Comparison of ENCODE assay signal across 12 cellular contexts in the genomic region with DNA sequence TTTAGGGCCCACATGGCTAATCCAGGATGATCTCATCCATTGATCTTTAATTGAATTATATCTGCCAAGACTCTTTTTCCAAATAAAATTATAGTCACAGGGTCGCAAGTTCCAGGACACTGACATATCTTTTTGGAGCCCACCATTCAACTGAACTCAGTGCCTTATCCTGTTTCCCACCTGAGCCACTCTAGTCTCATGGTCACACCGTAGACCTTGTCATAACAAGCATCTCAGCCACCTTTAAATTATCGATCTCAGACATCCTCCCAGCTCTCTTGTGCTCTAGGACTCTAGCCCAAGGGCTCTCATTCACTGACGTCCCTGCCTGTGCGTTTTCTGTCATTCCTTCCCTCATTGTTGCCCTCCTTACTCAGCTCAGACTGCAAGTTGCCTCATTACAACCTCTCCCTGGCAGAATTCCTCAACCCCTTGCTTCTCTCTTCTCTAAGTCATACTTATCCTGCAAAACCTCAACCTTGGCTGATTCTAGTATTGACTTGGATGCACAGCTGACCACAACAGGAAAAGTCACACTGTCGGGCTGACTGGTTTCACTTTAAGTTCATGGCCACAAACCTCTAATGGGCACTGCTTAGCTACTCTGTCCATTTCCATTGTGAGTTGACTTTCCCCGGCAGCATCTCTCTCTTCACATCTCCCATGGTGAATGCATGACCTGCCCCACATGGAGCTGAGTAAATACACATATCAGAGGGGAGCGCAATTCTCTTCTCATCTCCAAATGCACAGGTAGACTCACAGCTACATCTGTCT.
A peak's percentile ranks its signal among the peaks of the same experiment; 100 is the strongest.
DNase-seq lines count a peak whose midpoint lies in the region; ATAC-seq and TF ChIP-seq lines count a peak whose summit lies in the region.
"Had no signal": no experiment of that assay in that cellular context is flagged by ENCODE, and none has a peak within 500 bp of the region (broad histone marks: within the 10 kb centered on the region; RNA-seq: fewer than 3 reads in every experiment).

No MANE protein-coding gene starts in this region.

- peak; percentile 32 for DNase-seq in AG08395 (ENCODE audit: low spot score)
- DNase-seq in DND-41: no peak
- peak; percentile 88 for DNase-seq in NCI-H82 (lab: John Stamatoyannopoulos, UW)
- DNase-seq in epithelial cell of proximal tubule (ENCODE audit: low read depth): peak; percentile 35
- no peak for DNase-seq in iPS-NIHi7 (ENCODE audit: extremely low spot score)
- DNase-seq in SW 1271 (lab: John Stamatoyannopoulos, UW): no peak
- no peak for DNase-seq in T-helper 9 cell
- no peak for DNase-seq in testis
- DNase-seq: CD8-positive, alpha-beta T cell; central memory CD4-positive, alpha-beta T cell; NCI-H345 had no signal

- H3K27me3 ChIP-seq in DND-41 (ENCODE audit: insufficient read depth, low read length, poor library complexity) (no peaks in the 10 kb centered on the region), testis (no peaks in the 10 kb centered on the region)
- H3K27me3 ChIP-seq: esophagus muscularis mucosa had no signal

- H3K4me1 ChIP-seq in DND-41 (ENCODE audit: insufficient read depth, low read length) (peaks cover 68% of the 10 kb centered on the region), testis (no peaks in the 10 kb centered on the region)

- no peak for TF ChIP-seq CTCF in DND-41 (IDR thresholded peaks at IDR 0.05; ENCODE audit: borderline replicate concordance, extremely low read depth, low read length, poor library complexity, severe bottlenecking)
- no peak for TF ChIP-seq CTCF in epithelial cell of proximal tubule (conservative IDR thresholded peaks at IDR 0.05; ENCODE audit: low read depth, low read length)
- no peak for TF ChIP-seq CTCF in testis (IDR thresholded peaks at IDR 0.05)

- no peak overlapping the region for H3K9ac ChIP-seq in DND-41 (ENCODE audit: low read depth, low read length)

- H3K36me3 ChIP-seq in DND-41 (ENCODE audit: insufficient read depth, low read length) (no peaks in the 10 kb centered on the region), testis (ENCODE audit: low read depth, missing control alignments) (no peaks in the 10 kb centered on the region)
- H3K36me3 ChIP-seq: esophagus muscularis mucosa had no signal

- no peak for ATAC-seq in DND-41 (ENCODE audit: insufficient read depth, low read depth)
- ATAC-seq: CD8-positive, alpha-beta T cell had no signal

- H2AFZ ChIP-seq in DND-41 (ENCODE audit: low read depth, low read length): no peak overlapping the region

- no peak for TF ChIP-seq POLR2A in testis (IDR thresholded peaks at IDR 0.05)

- H3K9me3 ChIP-seq in DND-41 (ENCODE audit: insufficient read depth, low read length, severe bottlenecking) (no peaks in the 10 kb centered on the region), testis (no peaks in the 10 kb centered on the region)
- H3K9me3 ChIP-seq: esophagus muscularis mucosa had no signal

- H3K27ac ChIP-seq in DND-41 (ENCODE audit: low read length) (peak overlapping the region; percentile 29; the same call in 1 of the 2 replicates), testis (no peak overlapping the region)
- H3K27ac ChIP-seq: esophagus muscularis mucosa had no signal

- no peak overlapping the region for H3K4me2 ChIP-seq in DND-41 (ENCODE audit: insufficient read depth, low read length)

- no peaks in the 10 kb centered on the region for H3K79me2 ChIP-seq in DND-41 (ENCODE audit: insufficient read depth, low read length)

- no peaks in the 10 kb centered on the region for H4K20me1 ChIP-seq in DND-41 (ENCODE audit: insufficient read depth, low read length)

- H3K4me3 ChIP-seq in DND-41 (ENCODE audit: low read depth in 1 of 2, low read length in 2 of 2) (no peak overlapping the region), epithelial cell of proximal tubule (ENCODE audit: low read depth, low read length) (no peak overlapping the region), testis (no peak overlapping the region)
- H3K4me3 ChIP-seq: esophagus muscularis mucosa had no signal

- WGBS in testis, 2 donors: 85 to 91% methylated on average over 8 of the region's 8 CpGs

- intact Hi-C loops in testis (cut with DNase I; ENCODE audit: low total_unique reads): loop anchor here (10.0 kb wide), 1 partner anchor 258 kb away; no protein-coding TSS in a partner anchor

Comparison
In these comparisons a context has a peak if more than half of its experiments do, and no peak if none do; other contexts are left out.
1. DNase-seq: peak in AG08395 (single experiment), NCI-H82 (single experiment) and epithelial cell of proximal tubule (single experiment); none in DND-41 (single experiment), iPS-NIHi7 (single experiment), SW 1271 (0 of 2), T-helper 9 cell (single experiment) and testis (single experiment).